25 cellular contexts compared by ENCODE assay signal in genomic region chr2:126932529-126932928, GRCh38. TPM values are rescaled to one million over a fixed set of nuclear protein-coding genes. Genes with fewer than 3 reads are reported as not detected.
"Had no signal": no experiment of that assay in that cellular context is flagged by ENCODE, and none has a peak within 500 bp of the region (broad histone marks: within the 10 kb centered on the region; RNA-seq: fewer than 3 reads in every experiment).

No MANE protein-coding gene starts in this region.

- H3K27ac ChIP-seq: epithelial cell of prostate, pancreas, psoas muscle, stomach, transverse colon, uterus, VCaP had no signal

- H3K9me3 ChIP-seq: pancreas, psoas muscle, transverse colon, uterus had no signal

- DNase-seq: activated CD4-positive, alpha-beta memory T cell treated with anti-CD3 and anti-CD28 coated beads, Interleukin-2, amount 10 ng/mL, durations not matched to agents 7 days and 5 days; activated CD4-positive, alpha-beta T cell treated with anti-CD3 and anti-CD28 coated beads, Interleukin-2, amount 10 ng/mL, durations not matched to agents 24 days and 14 days; activated effector memory CD4-positive, alpha-beta T cell treated with Interleukin-2 at 50 U/mL for 16 hours; activated naive CD4-positive, alpha-beta T cell treated with anti-CD3 and anti-CD28 coated beads for 36 hours; activated T-cell treated with anti-CD3 and anti-CD28 coated beads, Interleukin-2, amount 50 U/mL, for 72 hours; foreskin melanocyte; left ventricle myocardium superior; mammary epithelial cell; pancreas; psoas muscle; right cardiac atrium; stimulated activated CD4-positive, alpha-beta T cell treated with anti-CD3 and anti-CD28 coated beads, Interleukin-1b, Interleukin-23, amount 100 ng/mL, for 48 hours; stomach; transverse colon; uterus had no signal

- H3K4me1 ChIP-seq: pancreas, psoas muscle, stomach, transverse colon, uterus had no signal

- H3K4me3 ChIP-seq: pancreas, psoas muscle, stomach, transverse colon, uterus had no signal

- ATAC-seq: activated CD4-positive, CD25-positive, alpha-beta regulatory T cell treated with anti-CD3 and anti-CD28 coated beads, Interleukin-2, amount 50 U/mL, for 24 hours; activated T-cell treated with anti-CD3 and anti-CD28 coated beads, Interleukin-2, amount 50 U/mL, for 72 hours; left ventricle myocardium superior; pancreas; psoas muscle; right cardiac atrium had no signal

- H3K27me3 ChIP-seq: pancreas, transverse colon, uterus had no signal

- H3K36me3 ChIP-seq: pancreas, stomach, transverse colon, uterus had no signal

RNA-seq across cellular contexts. Expression of gene TEX51, which starts 33.8 kb away (rescaled TPM):
- total RNA-seq: activated CD4-positive, alpha-beta memory T cell treated with anti-CD3 and anti-CD28 coated beads, Interleukin-2, amount 10 ng/mL, durations not matched to agents 7 days and 5 days; activated CD4-positive, alpha-beta T cell treated with anti-CD3 and anti-CD28 coated beads, Interleukin-2, amount 10 ng/mL, durations not matched to agents 24 days and 14 days; activated naive CD4-positive, alpha-beta T cell treated with anti-CD3 and anti-CD28 coated beads for 36 hours; activated T-cell treated with anti-CD3 and anti-CD28 coated beads, Interleukin-2, amount 50 U/mL, for 72 hours; cardiac septum; chondrocyte; fibroblast of lung; left ventricle myocardium superior; mammary epithelial cell; myocyte; pancreas; psoas muscle; right cardiac atrium; skeletal muscle tissue; stomach; T-helper 2 cell treated with Interferon-gamma antibody and Interleukin-4, amounts not matched to agents 100 ng/mL and 5 ng/mL, for 36 hours; temporal lobe; transverse colon; uterus had no signal
